Comparison of ENCODE assay signal across 2 cellular contexts in genomic region chr2:61536086-61536722, GRCh38.
TF ChIP-seq lines count a peak whose summit lies in the region.

No MANE protein-coding gene starts in this region.

TF ChIP-seq in IMR-90, 13 proteins besides CTCF, POLR2A, EP300 and RAD21 (continued from another document):
- no peak for TF ChIP-seq ELK1 (IDR thresholded peaks at IDR 0.05; ENCODE audit: borderline replicate concordance, low read depth, low read length)
- no peak; the same call in 1 of the 2 replicates for TF ChIP-seq MAZ (IDR thresholded peaks at IDR 0.05; ENCODE audit: borderline replicate concordance, low read depth, low read length)
- no peak for TF ChIP-seq USF2 (IDR thresholded peaks at IDR 0.05; ENCODE audit: low read depth, low read length)
- TF ChIP-seq FOS (IDR thresholded peaks at IDR 0.05; ENCODE audit: low read depth, low read length), result no peak
TF ChIP-seq in IMR-90: peak in this region for 0.

TF ChIP-seq in WTC11, 78 proteins besides CTCF, POLR2A, EP300 and RAD21 (continued from another document):
- no peak for TF ChIP-seq PRDM15 (CRISPR knock-in tag; IDR thresholded peaks at IDR 0.05)
- no peak for TF ChIP-seq NR2C2 (CRISPR knock-in tag; IDR thresholded peaks at IDR 0.05)
- no peak for TF ChIP-seq E2F5 (CRISPR knock-in tag; IDR thresholded peaks at IDR 0.05)
- TF ChIP-seq SP1 (CRISPR knock-in tag; conservative IDR thresholded peaks at IDR 0.05), result peak; percentile 35; the same call in 1 of the 2 replicates
- no peak for TF ChIP-seq SMAD3 (CRISPR knock-in tag; IDR thresholded peaks at IDR 0.05; ENCODE audit: borderline replicate concordance)
- no peak for TF ChIP-seq ELF4 (CRISPR knock-in tag; IDR thresholded peaks at IDR 0.05; ENCODE audit: low read depth)
- no peak for TF ChIP-seq ZNF512 (CRISPR knock-in tag; IDR thresholded peaks at IDR 0.05; ENCODE audit: borderline replicate concordance)
- TF ChIP-seq ZMAT4 (CRISPR knock-in tag; IDR thresholded peaks at IDR 0.05), result peak; percentile 22; the same call in 1 of the 2 replicates
- TF ChIP-seq FOXP1 (CRISPR knock-in tag; IDR thresholded peaks at IDR 0.05; ENCODE audit: borderline replicate concordance), result no peak
- TF ChIP-seq ZNF532 (CRISPR knock-in tag; IDR thresholded peaks at IDR 0.05; ENCODE audit: borderline replicate concordance), result no peak
- no peak for TF ChIP-seq CBFB (CRISPR knock-in tag; IDR thresholded peaks at IDR 0.05; ENCODE audit: low read depth)
